In the genomic region with DNA sequence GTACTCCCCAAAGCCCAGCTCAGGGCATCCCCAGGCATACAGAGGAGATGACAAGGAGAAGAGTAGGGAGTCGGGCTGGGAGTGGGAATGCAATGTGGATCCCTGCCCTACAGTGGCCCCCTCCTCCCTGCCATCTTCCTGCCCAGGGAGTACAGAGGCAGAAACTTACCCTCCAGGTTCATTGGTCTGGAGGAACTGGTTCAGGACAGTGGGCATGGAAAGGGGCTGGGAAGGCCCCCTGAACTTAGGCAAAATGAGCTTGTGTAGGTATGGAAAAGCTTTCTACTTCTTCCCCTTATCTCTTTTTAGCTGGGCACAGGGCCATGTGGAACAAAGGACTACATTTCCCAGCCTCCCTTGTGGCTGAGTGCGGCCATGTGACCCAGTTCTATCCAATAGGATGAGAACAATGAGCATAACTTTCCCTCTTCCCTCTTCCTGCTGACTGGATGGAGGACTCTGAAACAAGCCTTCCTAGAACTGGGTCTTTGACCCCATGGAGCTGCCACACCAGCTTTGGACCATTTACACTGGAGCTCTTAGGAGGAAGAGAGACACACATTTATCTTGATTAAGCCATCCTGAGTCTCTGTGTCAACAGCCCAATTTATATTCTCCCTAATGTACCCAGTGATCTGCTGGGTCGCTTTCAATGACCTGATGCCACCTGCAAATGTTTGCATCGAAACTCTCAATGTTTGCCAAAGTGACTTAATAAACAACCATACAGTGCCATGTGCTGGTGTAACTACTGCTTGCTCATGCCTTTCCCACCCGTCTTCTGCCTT, we compare ENCODE assay signal across 8 cellular contexts. TPM values are rescaled to one million over a fixed set of nuclear protein-coding genes. Genes with fewer than 3 reads are reported as not detected.
A peak's percentile ranks its signal among the peaks of the same experiment; 100 is the strongest.
DNase-seq lines count a peak whose midpoint lies in the region; ATAC-seq and TF ChIP-seq lines count a peak whose summit lies in the region.

No MANE protein-coding gene starts in this region.

- H3K4me3 Mint-ChIP-seq in activated naive CD4-positive, alpha-beta T cell treated with anti-CD3 and anti-CD28 coated beads for 36 hours, result no peak overlapping the region
- H3K4me3 Mint-ChIP-seq in stimulated activated naive B cell treated with anti-CD40 and anti-IgM and Interleukin-4, amounts not matched to agents 10 μg/mL and 1 μg/mL and 100 μg/mL, for 72 hours, result no peak overlapping the region

- H3K4me3 ChIP-seq in Peyer's patch, result no peak overlapping the region
- no peak overlapping the region for H3K4me3 ChIP-seq in brain microvascular endothelial cell (ENCODE audit: low read depth, low read length)

- H3K36me3 ChIP-seq in Peyer's patch (no peaks in the 10 kb centered on the region), brain microvascular endothelial cell (replicated peaks) (no peaks in the 10 kb centered on the region)

- no peak for TF ChIP-seq CTCF in Peyer's patch (IDR thresholded peaks at IDR 0.05)
- TF ChIP-seq CTCF in brain microvascular endothelial cell (IDR thresholded peaks at IDR 0.05; ENCODE audit: low read depth, low read length, missing control alignments), result no peak

- H3K36me3 Mint-ChIP-seq in activated naive CD4-positive, alpha-beta T cell treated with anti-CD3 and anti-CD28 coated beads for 36 hours (ENCODE audit: low read depth), result no peaks in the 10 kb centered on the region
- H3K36me3 Mint-ChIP-seq in stimulated activated naive B cell treated with anti-CD40 and anti-IgM and Interleukin-4, amounts not matched to agents 10 μg/mL and 1 μg/mL and 100 μg/mL, for 72 hours, result no peaks in the 10 kb centered on the region

- no peaks in the 10 kb centered on the region for H3K9me3 Mint-ChIP-seq in activated naive CD4-positive, alpha-beta T cell treated with anti-CD3 and anti-CD28 coated beads for 36 hours
- no peaks in the 10 kb centered on the region for H3K9me3 Mint-ChIP-seq in stimulated activated naive B cell treated with anti-CD40 and anti-IgM and Interleukin-4, amounts not matched to agents 10 μg/mL and 1 μg/mL and 100 μg/mL, for 72 hours

- no peak overlapping the region for H3K27ac Mint-ChIP-seq in activated naive CD4-positive, alpha-beta T cell treated with anti-CD3 and anti-CD28 coated beads for 36 hours
- peak overlapping the region; percentile 92 for H3K27ac Mint-ChIP-seq in stimulated activated naive B cell treated with anti-CD40 and anti-IgM and Interleukin-4, amounts not matched to agents 10 μg/mL and 1 μg/mL and 100 μg/mL, for 72 hours

- in situ Hi-C loops in brain microvascular endothelial cell (cut with HindIII; ENCODE audit: low pct_ligation_motif_present, low sequenced_read_pairs), result no loop called here

- TF ChIP-seq POLR2A in Peyer's patch (IDR thresholded peaks at IDR 0.05), result no peak

- H3K9me3 ChIP-seq in Peyer's patch, result no peaks in the 10 kb centered on the region

- CTCF ChIA-PET in activated naive CD4-positive, alpha-beta T cell treated with anti-CD3 and anti-CD28 coated beads for 36 hours (lab: Charles Lee), result interaction anchor here (0.9 to 4.7 kb wide), 4 partner anchors 12 to 355 kb away, joined by 3 to 41 read pairs (median 4); no protein-coding TSS in a partner anchor

- DNase-seq in activated naive CD4-positive, alpha-beta T cell treated with anti-CD3 and anti-CD28 coated beads for 36 hours, result peak; percentile 58
- DNase-seq in activated naive CD4-positive, alpha-beta T cell treated with anti-CD3 and anti-CD28 coated beads, Interleukin-2, amount 50 U/mL, for 16 hours, result no peak
- peak; percentile 44 for DNase-seq in LoVo (ENCODE audit: low spot score)
- DNase-seq in Peyer's patch, result peak in 2 of 3 donors; percentile 64 to 69
- DNase-seq in brain microvascular endothelial cell, result peak; percentile 81
- DNase-seq in iris pigment epithelial cell (ENCODE audit: low read depth), result peak; percentile 75
- no peak for DNase-seq in stimulated activated naive B cell treated with anti-CD40 and anti-IgM and Interleukin-4, amounts not matched to agents 10 μg/mL and 1 μg/mL and 100 μg/mL, for 72 hours

- H3K27me3 Mint-ChIP-seq in activated naive CD4-positive, alpha-beta T cell treated with anti-CD3 and anti-CD28 coated beads for 36 hours (ENCODE audit: low read depth), result no peaks in the 10 kb centered on the region
- peaks cover 4 to 18% of the 10 kb centered on the region in 2 donors for H3K27me3 Mint-ChIP-seq in stimulated activated naive B cell treated with anti-CD40 and anti-IgM and Interleukin-4, amounts not matched to agents 10 μg/mL and 1 μg/mL and 100 μg/mL, for 72 hours

- peaks cover 0 to 13% (median 4%) of the 10 kb centered on the region in 4 donors for H3K4me1 ChIP-seq in Peyer's patch

- H3K27ac ChIP-seq in Peyer's patch (no peak overlapping the region), brain microvascular endothelial cell (no peak overlapping the region)

- peaks cover 35% of the 10 kb centered on the region for H3K4me1 Mint-ChIP-seq in activated naive CD4-positive, alpha-beta T cell treated with anti-CD3 and anti-CD28 coated beads for 36 hours (ENCODE audit: low read depth)
- peaks cover 27 to 56% of the 10 kb centered on the region in 2 donors for H3K4me1 Mint-ChIP-seq in stimulated activated naive B cell treated with anti-CD40 and anti-IgM and Interleukin-4, amounts not matched to agents 10 μg/mL and 1 μg/mL and 100 μg/mL, for 72 hours

- ATAC-seq in stimulated activated naive B cell treated with anti-CD40 and anti-IgM and Interleukin-4, amounts not matched to agents 10 μg/mL and 1 μg/mL and 100 μg/mL, for 72 hours (replicated peaks), result peak; percentile 43 to 46
- no peak for ATAC-seq in GM18870 (IDR thresholded peaks at IDR 0.05; ENCODE audit: unreplicated experiment)

- intact Hi-C loops in activated naive CD4-positive, alpha-beta T cell treated with anti-CD3 and anti-CD28 coated beads for 36 hours (cut with micrococcal nuclease), result no loop called here

- no peaks in the 10 kb centered on the region for H3K27me3 ChIP-seq in Peyer's patch
- H3K27me3 ChIP-seq in brain microvascular endothelial cell (replicated peaks), result no peaks in the 10 kb centered on the region

RNA-seq across cellular contexts. Expression of a gene that starts 25.0 kb away (rescaled TPM):
- total RNA-seq in activated naive CD4-positive, alpha-beta T cell treated with anti-CD3 and anti-CD28 coated beads for 36 hours, result not detected
- total RNA-seq in Peyer's patch, result 10 to 100 TPM; 24.8 to 61.7 (median 36.1) TPM

Comparison
In these comparisons a context has a peak if more than half of its experiments do, and no peak if none do; other contexts are left out.
1. DNase-seq: peak in activated naive CD4-positive, alpha-beta T cell treated with anti-CD3 and anti-CD28 coated beads for 36 hours (single experiment), LoVo (single experiment), Peyer's patch (2 of 3), brain microvascular endothelial cell (single experiment) and iris pigment epithelial cell (single experiment); none in activated naive CD4-positive, alpha-beta T cell treated with anti-CD3 and anti-CD28 coated beads, Interleukin-2, amount 50 U/mL, for 16 hours (single experiment) and stimulated activated naive B cell treated with anti-CD40 and anti-IgM and Interleukin-4, amounts not matched to agents 10 μg/mL and 1 μg/mL and 100 μg/mL, for 72 hours (single experiment).
2. RNA of a gene that starts 25.0 kb away (total RNA-seq): 24.8 to 61.7 TPM in Peyer's patch; not detected in activated naive CD4-positive, alpha-beta T cell treated with anti-CD3 and anti-CD28 coated beads for 36 hours; every median in the first group is over 10 times any median in the second.